1 cellular context compared by ENCODE assay signal in the genomic region with DNA sequence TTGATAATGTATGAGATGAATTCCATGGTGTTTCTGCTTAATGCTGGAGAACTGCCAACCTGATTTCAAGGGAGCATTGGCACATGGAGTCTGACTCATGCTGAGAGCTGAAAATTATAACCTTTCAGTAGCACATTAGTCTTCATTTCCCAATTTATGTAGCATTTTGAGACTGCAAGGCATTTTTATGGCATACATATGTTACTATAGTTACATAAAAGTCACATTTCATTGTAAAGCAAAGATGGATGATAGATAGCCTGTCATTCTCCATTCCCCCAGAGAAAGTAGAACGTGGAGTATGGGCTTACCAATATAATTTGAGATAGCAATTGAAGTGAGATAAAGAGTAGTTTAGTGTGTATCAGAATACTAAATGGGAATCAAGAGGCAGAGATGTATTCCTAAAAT.
A peak's percentile ranks its signal among the peaks of the same experiment; 100 is the strongest.
TF ChIP-seq lines count a peak whose summit lies in the region.

No MANE protein-coding gene starts in this region.

TF ChIP-seq in SK-N-SH treated with all-trans-retinoic acid at 6 μM for 48 hours, 23 proteins besides CTCF, POLR2A, EP300 and RAD21 (continued from another document):
- peak; percentile 94 for TF ChIP-seq ISL1 (CRISPR knock-in tag; IDR thresholded peaks at IDR 0.05)
- TF ChIP-seq, protein P1, sequence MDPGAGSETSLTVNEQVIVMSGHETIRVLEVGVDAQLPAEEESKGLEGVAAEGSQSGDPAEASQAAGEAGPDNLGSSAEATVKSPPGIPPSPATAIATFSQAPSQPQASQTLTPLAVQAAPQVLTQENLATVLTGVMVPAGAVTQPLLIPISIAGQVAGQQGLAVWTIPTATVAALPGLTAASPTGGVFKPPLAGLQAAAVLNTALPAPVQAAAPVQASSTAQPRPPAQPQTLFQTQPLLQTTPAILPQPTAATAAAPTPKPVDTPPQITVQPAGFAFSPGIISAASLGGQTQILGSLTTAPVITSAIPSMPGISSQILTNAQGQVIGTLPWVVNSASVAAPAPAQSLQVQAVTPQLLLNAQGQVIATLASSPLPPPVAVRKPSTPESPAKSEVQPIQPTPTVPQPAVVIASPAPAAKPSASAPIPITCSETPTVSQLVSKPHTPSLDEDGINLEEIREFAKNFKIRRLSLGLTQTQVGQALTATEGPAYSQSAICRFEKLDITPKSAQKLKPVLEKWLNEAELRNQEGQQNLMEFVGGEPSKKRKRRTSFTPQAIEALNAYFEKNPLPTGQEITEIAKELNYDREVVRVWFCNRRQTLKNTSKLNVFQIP (CRISPR knock-in tag; IDR thresholded peaks at IDR 0.05; ENCODE audit: borderline replicate concordance, low read depth): 0 out of 2 replicates have a peak, but pooled peaks have one; percentile 35
- TF ChIP-seq, protein P2, sequence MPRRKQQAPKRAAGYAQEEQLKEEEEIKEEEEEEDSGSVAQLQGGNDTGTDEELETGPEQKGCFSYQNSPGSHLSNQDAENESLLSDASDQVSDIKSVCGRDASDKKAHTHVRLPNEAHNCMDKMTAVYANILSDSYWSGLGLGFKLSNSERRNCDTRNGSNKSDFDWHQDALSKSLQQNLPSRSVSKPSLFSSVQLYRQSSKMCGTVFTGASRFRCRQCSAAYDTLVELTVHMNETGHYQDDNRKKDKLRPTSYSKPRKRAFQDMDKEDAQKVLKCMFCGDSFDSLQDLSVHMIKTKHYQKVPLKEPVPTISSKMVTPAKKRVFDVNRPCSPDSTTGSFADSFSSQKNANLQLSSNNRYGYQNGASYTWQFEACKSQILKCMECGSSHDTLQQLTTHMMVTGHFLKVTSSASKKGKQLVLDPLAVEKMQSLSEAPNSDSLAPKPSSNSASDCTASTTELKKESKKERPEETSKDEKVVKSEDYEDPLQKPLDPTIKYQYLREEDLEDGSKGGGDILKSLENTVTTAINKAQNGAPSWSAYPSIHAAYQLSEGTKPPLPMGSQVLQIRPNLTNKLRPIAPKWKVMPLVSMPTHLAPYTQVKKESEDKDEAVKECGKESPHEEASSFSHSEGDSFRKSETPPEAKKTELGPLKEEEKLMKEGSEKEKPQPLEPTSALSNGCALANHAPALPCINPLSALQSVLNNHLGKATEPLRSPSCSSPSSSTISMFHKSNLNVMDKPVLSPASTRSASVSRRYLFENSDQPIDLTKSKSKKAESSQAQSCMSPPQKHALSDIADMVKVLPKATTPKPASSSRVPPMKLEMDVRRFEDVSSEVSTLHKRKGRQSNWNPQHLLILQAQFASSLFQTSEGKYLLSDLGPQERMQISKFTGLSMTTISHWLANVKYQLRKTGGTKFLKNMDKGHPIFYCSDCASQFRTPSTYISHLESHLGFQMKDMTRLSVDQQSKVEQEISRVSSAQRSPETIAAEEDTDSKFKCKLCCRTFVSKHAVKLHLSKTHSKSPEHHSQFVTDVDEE (CRISPR knock-in tag; IDR thresholded peaks at IDR 0.05): peak; percentile 61; the same call in 1 of the 2 replicates
TF ChIP-seq in SK-N-SH treated with all-trans-retinoic acid at 6 μM for 48 hours: peak in this region for 3.
